Comparison of ENCODE assay signal across 1 cellular context in genomic region chr5:16528382-16528849, GRCh38.
TF ChIP-seq lines count a peak whose summit lies in the region.

No MANE protein-coding gene starts in this region.

TF ChIP-seq in H1, 55 proteins besides CTCF, POLR2A, EP300 and RAD21 (continued from another document):
- TF ChIP-seq, protein P1, sequence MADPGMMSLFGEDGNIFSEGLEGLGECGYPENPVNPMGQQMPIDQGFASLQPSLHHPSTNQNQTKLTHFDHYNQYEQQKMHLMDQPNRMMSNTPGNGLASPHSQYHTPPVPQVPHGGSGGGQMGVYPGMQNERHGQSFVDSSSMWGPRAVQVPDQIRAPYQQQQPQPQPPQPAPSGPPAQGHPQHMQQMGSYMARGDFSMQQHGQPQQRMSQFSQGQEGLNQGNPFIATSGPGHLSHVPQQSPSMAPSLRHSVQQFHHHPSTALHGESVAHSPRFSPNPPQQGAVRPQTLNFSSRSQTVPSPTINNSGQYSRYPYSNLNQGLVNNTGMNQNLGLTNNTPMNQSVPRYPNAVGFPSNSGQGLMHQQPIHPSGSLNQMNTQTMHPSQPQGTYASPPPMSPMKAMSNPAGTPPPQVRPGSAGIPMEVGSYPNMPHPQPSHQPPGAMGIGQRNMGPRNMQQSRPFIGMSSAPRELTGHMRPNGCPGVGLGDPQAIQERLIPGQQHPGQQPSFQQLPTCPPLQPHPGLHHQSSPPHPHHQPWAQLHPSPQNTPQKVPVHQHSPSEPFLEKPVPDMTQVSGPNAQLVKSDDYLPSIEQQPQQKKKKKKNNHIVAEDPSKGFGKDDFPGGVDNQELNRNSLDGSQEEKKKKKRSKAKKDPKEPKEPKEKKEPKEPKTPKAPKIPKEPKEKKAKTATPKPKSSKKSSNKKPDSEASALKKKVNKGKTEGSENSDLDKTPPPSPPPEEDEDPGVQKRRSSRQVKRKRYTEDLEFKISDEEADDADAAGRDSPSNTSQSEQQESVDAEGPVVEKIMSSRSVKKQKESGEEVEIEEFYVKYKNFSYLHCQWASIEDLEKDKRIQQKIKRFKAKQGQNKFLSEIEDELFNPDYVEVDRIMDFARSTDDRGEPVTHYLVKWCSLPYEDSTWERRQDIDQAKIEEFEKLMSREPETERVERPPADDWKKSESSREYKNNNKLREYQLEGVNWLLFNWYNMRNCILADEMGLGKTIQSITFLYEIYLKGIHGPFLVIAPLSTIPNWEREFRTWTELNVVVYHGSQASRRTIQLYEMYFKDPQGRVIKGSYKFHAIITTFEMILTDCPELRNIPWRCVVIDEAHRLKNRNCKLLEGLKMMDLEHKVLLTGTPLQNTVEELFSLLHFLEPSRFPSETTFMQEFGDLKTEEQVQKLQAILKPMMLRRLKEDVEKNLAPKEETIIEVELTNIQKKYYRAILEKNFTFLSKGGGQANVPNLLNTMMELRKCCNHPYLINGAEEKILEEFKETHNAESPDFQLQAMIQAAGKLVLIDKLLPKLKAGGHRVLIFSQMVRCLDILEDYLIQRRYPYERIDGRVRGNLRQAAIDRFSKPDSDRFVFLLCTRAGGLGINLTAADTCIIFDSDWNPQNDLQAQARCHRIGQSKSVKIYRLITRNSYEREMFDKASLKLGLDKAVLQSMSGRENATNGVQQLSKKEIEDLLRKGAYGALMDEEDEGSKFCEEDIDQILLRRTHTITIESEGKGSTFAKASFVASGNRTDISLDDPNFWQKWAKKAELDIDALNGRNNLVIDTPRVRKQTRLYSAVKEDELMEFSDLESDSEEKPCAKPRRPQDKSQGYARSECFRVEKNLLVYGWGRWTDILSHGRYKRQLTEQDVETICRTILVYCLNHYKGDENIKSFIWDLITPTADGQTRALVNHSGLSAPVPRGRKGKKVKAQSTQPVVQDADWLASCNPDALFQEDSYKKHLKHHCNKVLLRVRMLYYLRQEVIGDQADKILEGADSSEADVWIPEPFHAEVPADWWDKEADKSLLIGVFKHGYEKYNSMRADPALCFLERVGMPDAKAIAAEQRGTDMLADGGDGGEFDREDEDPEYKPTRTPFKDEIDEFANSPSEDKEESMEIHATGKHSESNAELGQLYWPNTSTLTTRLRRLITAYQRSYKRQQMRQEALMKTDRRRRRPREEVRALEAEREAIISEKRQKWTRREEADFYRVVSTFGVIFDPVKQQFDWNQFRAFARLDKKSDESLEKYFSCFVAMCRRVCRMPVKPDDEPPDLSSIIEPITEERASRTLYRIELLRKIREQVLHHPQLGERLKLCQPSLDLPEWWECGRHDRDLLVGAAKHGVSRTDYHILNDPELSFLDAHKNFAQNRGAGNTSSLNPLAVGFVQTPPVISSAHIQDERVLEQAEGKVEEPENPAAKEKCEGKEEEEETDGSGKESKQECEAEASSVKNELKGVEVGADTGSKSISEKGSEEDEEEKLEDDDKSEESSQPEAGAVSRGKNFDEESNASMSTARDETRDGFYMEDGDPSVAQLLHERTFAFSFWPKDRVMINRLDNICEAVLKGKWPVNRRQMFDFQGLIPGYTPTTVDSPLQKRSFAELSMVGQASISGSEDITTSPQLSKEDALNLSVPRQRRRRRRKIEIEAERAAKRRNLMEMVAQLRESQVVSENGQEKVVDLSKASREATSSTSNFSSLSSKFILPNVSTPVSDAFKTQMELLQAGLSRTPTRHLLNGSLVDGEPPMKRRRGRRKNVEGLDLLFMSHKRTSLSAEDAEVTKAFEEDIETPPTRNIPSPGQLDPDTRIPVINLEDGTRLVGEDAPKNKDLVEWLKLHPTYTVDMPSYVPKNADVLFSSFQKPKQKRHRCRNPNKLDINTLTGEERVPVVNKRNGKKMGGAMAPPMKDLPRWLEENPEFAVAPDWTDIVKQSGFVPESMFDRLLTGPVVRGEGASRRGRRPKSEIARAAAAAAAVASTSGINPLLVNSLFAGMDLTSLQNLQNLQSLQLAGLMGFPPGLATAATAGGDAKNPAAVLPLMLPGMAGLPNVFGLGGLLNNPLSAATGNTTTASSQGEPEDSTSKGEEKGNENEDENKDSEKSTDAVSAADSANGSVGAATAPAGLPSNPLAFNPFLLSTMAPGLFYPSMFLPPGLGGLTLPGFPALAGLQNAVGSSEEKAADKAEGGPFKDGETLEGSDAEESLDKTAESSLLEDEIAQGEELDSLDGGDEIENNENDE (IDR thresholded peaks at IDR 0.05; ENCODE audit: insufficient replicate concordance, low read length) = no peak
- TF ChIP-seq E2F6 (IDR thresholded peaks at IDR 0.05) (no peak), CHD2 (IDR thresholded peaks at IDR 0.05; ENCODE audit: low read length) (no peak), SP2 (IDR thresholded peaks at IDR 0.05; ENCODE audit: low read length) (no peak), GTF2F1 (IDR thresholded peaks at IDR 0.05; ENCODE audit: borderline replicate concordance, low read depth, low read length) (no peak), JUN (IDR thresholded peaks at IDR 0.05; ENCODE audit: low read depth, low read length) (no peak), FOSL1 (IDR thresholded peaks at IDR 0.05; ENCODE audit: insufficient read depth, low read depth, low read length) (no peak), BCL11A (IDR thresholded peaks at IDR 0.05; ENCODE audit: low read depth in 2 of 2, low read length in 2 of 2) (no peak), SAP30 (IDR thresholded peaks at IDR 0.05; ENCODE audit: insufficient read depth, insufficient replicate concordance, low read length) (no peak), KDM5A (IDR thresholded peaks at IDR 0.05; ENCODE audit: low read length) (no peak)
- TF ChIP-seq, protein P2, sequence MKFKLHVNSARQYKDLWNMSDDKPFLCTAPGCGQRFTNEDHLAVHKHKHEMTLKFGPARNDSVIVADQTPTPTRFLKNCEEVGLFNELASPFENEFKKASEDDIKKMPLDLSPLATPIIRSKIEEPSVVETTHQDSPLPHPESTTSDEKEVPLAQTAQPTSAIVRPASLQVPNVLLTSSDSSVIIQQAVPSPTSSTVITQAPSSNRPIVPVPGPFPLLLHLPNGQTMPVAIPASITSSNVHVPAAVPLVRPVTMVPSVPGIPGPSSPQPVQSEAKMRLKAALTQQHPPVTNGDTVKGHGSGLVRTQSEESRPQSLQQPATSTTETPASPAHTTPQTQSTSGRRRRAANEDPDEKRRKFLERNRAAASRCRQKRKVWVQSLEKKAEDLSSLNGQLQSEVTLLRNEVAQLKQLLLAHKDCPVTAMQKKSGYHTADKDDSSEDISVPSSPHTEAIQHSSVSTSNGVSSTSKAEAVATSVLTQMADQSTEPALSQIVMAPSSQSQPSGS (IDR thresholded peaks at IDR 0.05; ENCODE audit: low read length) = no peak
